Comparison of ENCODE assay signal across 11 cellular contexts in genomic region chr1:100927276-100927675, GRCh38. TPM values are rescaled to one million over a fixed set of nuclear protein-coding genes. Genes with fewer than 3 reads are reported as not detected.
DNase-seq lines count a peak whose midpoint lies in the region; ATAC-seq and TF ChIP-seq lines count a peak whose summit lies in the region.
"Had no signal": no experiment of that assay in that cellular context is flagged by ENCODE, and none has a peak within 500 bp of the region (broad histone marks: within the 10 kb centered on the region; RNA-seq: fewer than 3 reads in every experiment).

No MANE protein-coding gene starts in this region.

- no peak for ATAC-seq in Right ventricle myocardium inferior
- ATAC-seq in stimulated activated memory B cell treated with anti-CD40 and anti-IgM and Interleukin-4, amounts not matched to agents 10 μg/mL and 1 μg/mL and 100 μg/mL, for 72 hours: peak; percentile 54
- ATAC-seq in HG03175 (IDR thresholded peaks at IDR 0.05; ENCODE audit: unreplicated experiment): no peak

- H3K4me1 Mint-ChIP-seq in stimulated activated memory B cell treated with anti-CD40 and anti-IgM and Interleukin-4, amounts not matched to agents 10 μg/mL and 1 μg/mL and 100 μg/mL, for 72 hours: peaks cover 14% of the 10 kb centered on the region
- no peaks in the 10 kb centered on the region for H3K4me1 Mint-ChIP-seq in Calu3 (ENCODE audit: low read depth, unreplicated experiment)

- peaks cover 25% of the 10 kb centered on the region for H3K36me3 Mint-ChIP-seq in stimulated activated memory B cell treated with anti-CD40 and anti-IgM and Interleukin-4, amounts not matched to agents 10 μg/mL and 1 μg/mL and 100 μg/mL, for 72 hours
- H3K36me3 Mint-ChIP-seq in Calu3 (ENCODE audit: insufficient read depth, unreplicated experiment): peaks cover 14% of the 10 kb centered on the region

- peak overlapping the region; percentile 57 for H3K27ac ChIP-seq in cardiac muscle cell
- H3K27ac ChIP-seq in esophagus squamous epithelium: peak overlapping the region in 2 of 4 donors; percentile 13 to 17

- 35 to 42% methylated on average over 2 of the region's 2 CpGs for WGBS in esophagus squamous epithelium, 2 donors

- no peaks in the 10 kb centered on the region for H3K9me3 ChIP-seq in cardiac muscle cell (ENCODE audit: low read depth)
- no peaks in the 10 kb centered on the region for H3K9me3 ChIP-seq in esophagus squamous epithelium

- intact Hi-C loops in Right ventricle myocardium inferior (cut with DNase I): no loop called here
- intact Hi-C loops in Calu3 (cut with micrococcal nuclease; ENCODE audit: unreplicated experiment): loop anchor here (10.0 kb wide), 1 partner anchor 98 kb away; the partner anchor contains the start of gene DPH5
- intact Hi-C loops in esophagus squamous epithelium (cut with DNase I): loop anchor here (5.0 kb wide), 1 partner anchor 355 kb away; no protein-coding TSS in a partner anchor

- no peak for TF ChIP-seq POLR2A in esophagus squamous epithelium (IDR thresholded peaks at IDR 0.05)

- H3K27ac Mint-ChIP-seq in stimulated activated memory B cell treated with anti-CD40 and anti-IgM and Interleukin-4, amounts not matched to agents 10 μg/mL and 1 μg/mL and 100 μg/mL, for 72 hours: no peak overlapping the region
- H3K27ac Mint-ChIP-seq in Calu3 (ENCODE audit: unreplicated experiment): no peak overlapping the region

- H3K4me3 Mint-ChIP-seq in stimulated activated memory B cell treated with anti-CD40 and anti-IgM and Interleukin-4, amounts not matched to agents 10 μg/mL and 1 μg/mL and 100 μg/mL, for 72 hours: no peak overlapping the region
- no peak overlapping the region for H3K4me3 Mint-ChIP-seq in Calu3 (ENCODE audit: low read depth, unreplicated experiment)

- DNase-seq in cardiac muscle cell (ENCODE audit: low read depth in 1 of 2, low spot score in 1 of 2): no peak
- no peak for DNase-seq in Right ventricle myocardium inferior (ENCODE audit: missing footprints)
- DNase-seq in NCI-H510A (lab: John Stamatoyannopoulos, UW): peak; percentile 41
- peak; percentile 25 for DNase-seq in activated naive CD4-positive, alpha-beta T cell treated with anti-CD3 and anti-CD28 coated beads, Interleukin-2, amount 50 U/mL, for 16 hours
- no peak for DNase-seq in Calu3
- no peak for DNase-seq in esophagus squamous epithelium (lab: John Stamatoyannopoulos, UW)
- DNase-seq: left cardiac atrium, NCI-H1417 treated with DMSO at 0.1 percent for 48 hours, OCI-M1 had no signal

- BruUV-seq in Calu3 (replicated peaks; lab: Mats Ljungman, UMichigan): no TSS peak

- CTCF ChIA-PET in Calu3 (lab: Charles Lee): no interaction called here

- no peak for TF ChIP-seq CTCF in cardiac muscle cell (IDR thresholded peaks at IDR 0.05; ENCODE audit: low read depth, low read length)
- TF ChIP-seq CTCF in Calu3 (IDR thresholded peaks at IDR 0.05; ENCODE audit: unreplicated experiment): no peak
- no peak for TF ChIP-seq CTCF in esophagus squamous epithelium (IDR thresholded peaks at IDR 0.05)

- H3K4me3 ChIP-seq in cardiac muscle cell (no peak overlapping the region), esophagus squamous epithelium (no peak overlapping the region)

- H3K4me1 ChIP-seq in cardiac muscle cell (ENCODE audit: low read depth): peaks cover 8% of the 10 kb centered on the region
- H3K4me1 ChIP-seq in esophagus squamous epithelium: peaks cover 0 to 12% (median 0%) of the 10 kb centered on the region in 3 donors

- H3K9me3 Mint-ChIP-seq in stimulated activated memory B cell treated with anti-CD40 and anti-IgM and Interleukin-4, amounts not matched to agents 10 μg/mL and 1 μg/mL and 100 μg/mL, for 72 hours: peaks cover 2% of the 10 kb centered on the region
- H3K9me3 Mint-ChIP-seq in Calu3 (ENCODE audit: low read depth, unreplicated experiment): no peaks in the 10 kb centered on the region

- H3K36me3 ChIP-seq in cardiac muscle cell (no peaks in the 10 kb centered on the region), esophagus squamous epithelium (peaks cover 0 to 29% (median 0%) of the 10 kb centered on the region in 3 donors)

- H3K27me3 Mint-ChIP-seq in stimulated activated memory B cell treated with anti-CD40 and anti-IgM and Interleukin-4, amounts not matched to agents 10 μg/mL and 1 μg/mL and 100 μg/mL, for 72 hours: no peaks in the 10 kb centered on the region
- no peaks in the 10 kb centered on the region for H3K27me3 Mint-ChIP-seq in Calu3 (ENCODE audit: unreplicated experiment)

- H3K27me3 ChIP-seq in cardiac muscle cell (no peaks in the 10 kb centered on the region), esophagus squamous epithelium (no peaks in the 10 kb centered on the region)

RNA-seq across cellular contexts. Expression of gene SLC30A7, which starts 31.4 kb away (rescaled TPM):
- 6.1 and 6.9 TPM in 2 replicates for total RNA-seq in cardiac muscle cell
- polyA plus RNA-seq in cardiac muscle cell: 5.3 and 8.4 TPM in 2 replicates
- total RNA-seq in Right ventricle myocardium inferior: 5.5 TPM
- total RNA-seq in Calu3 (2022): 38.2 and 39.4 TPM in 2 replicates
- 10 to 100 TPM in 3 of 4 donors, 1 to 10 TPM in 1; 9.0 to 22.1 (median 16.5) TPM for total RNA-seq in esophagus squamous epithelium

RNA-seq across cellular contexts. Expression of gene EXTL2, which starts 32.6 kb away (rescaled TPM):
- total RNA-seq in cardiac muscle cell (20.0 and 23.9 TPM in 2 replicates), Right ventricle myocardium inferior (9.5 TPM), Calu3 (2022) (11.4 and 13.8 TPM in 2 replicates), esophagus squamous epithelium (1 to 10 TPM; 1.4 to 7.4 (median 2.5) TPM)
- 42.5 and 57.2 TPM in 2 replicates for polyA plus RNA-seq in cardiac muscle cell

Comparison
In these comparisons a context has a peak if more than half of its experiments do, and no peak if none do; other contexts are left out.
1. DNase-seq: peak in NCI-H510A (single experiment) and activated naive CD4-positive, alpha-beta T cell treated with anti-CD3 and anti-CD28 coated beads, Interleukin-2, amount 50 U/mL, for 16 hours (single experiment); none in cardiac muscle cell (0 of 2), Right ventricle myocardium inferior (single experiment), Calu3 (single experiment) and esophagus squamous epithelium (single experiment).